8 cellular contexts compared by ENCODE assay signal in genomic region chr18:5630057-5630765, GRCh38.
DNase-seq lines count a peak whose midpoint lies in the region; ATAC-seq and TF ChIP-seq lines count a peak whose summit lies in the region.

No MANE protein-coding gene starts in this region.

- no peak for TF ChIP-seq CTCF in right lobe of liver (IDR thresholded peaks at IDR 0.05)

- H3K27me3 ChIP-seq in ACC112 (ENCODE audit: insufficient read depth, low read length) = peaks cover 72% of the 10 kb centered on the region
- H3K27me3 ChIP-seq in SJSA1 (replicated peaks) = peaks cover 72% of the 10 kb centered on the region
- H3K27me3 ChIP-seq in duodenal mucosa (ENCODE audit: control insufficient read depth in 1 of 2, insufficient read depth in 2 of 2, low read length in 2 of 2) = peaks cover 0 to 7% of the 10 kb centered on the region in 2 donors
- H3K27me3 ChIP-seq in right lobe of liver = no peaks in the 10 kb centered on the region
- peaks cover 12% of the 10 kb centered on the region for H3K27me3 ChIP-seq in effector memory CD4-positive, alpha-beta T cell (replicated peaks; ENCODE audit: control insufficient read depth, insufficient read depth, low read length, poor library complexity, severe bottlenecking)

- DNase-seq in SJSA1 (ENCODE audit: low read depth in 1 of 2, low spot score in 2 of 2) (no peak), right lobe of liver (peak; percentile 60 to 79 (median 77))
- peak; percentile 11 for DNase-seq in stimulated activated CD4-positive, alpha-beta T cell treated with anti-CD3 and anti-CD28 coated beads, Interleukin-4, amount 100 ng/mL, for 24 hours
- no peak for DNase-seq in effector memory CD4-positive, alpha-beta T cell

- H3K9me3 ChIP-seq in SJSA1 (replicated peaks) = peaks cover 4% of the 10 kb centered on the region; the same call in 1 of the 2 replicates
- no peaks in the 10 kb centered on the region for H3K9me3 ChIP-seq in duodenal mucosa (ENCODE audit: control insufficient read depth in 1 of 2, low read length in 2 of 2)
- H3K9me3 ChIP-seq in right lobe of liver = no peaks in the 10 kb centered on the region
- no peaks in the 10 kb centered on the region for H3K9me3 ChIP-seq in effector memory CD4-positive, alpha-beta T cell (ENCODE audit: control insufficient read depth, low read length)

- H3K9ac ChIP-seq in duodenal mucosa (ENCODE audit: low read depth in 1 of 2, low read length in 2 of 2) = peak overlapping the region; percentile 68 to 71

- 0% methylated on average over 30 of the region's 72 CpGs for WGBS in right lobe of liver (ENCODE audit: insufficient coverage, low coverage, low lambda C conversion rate, missing lambda C conversion rate)

- no peak for TF ChIP-seq POLR2A in right lobe of liver (IDR thresholded peaks at IDR 0.05)

- H3K79me2 ChIP-seq in ACC112 (ENCODE audit: control insufficient read depth, insufficient read depth, low read length, unreplicated experiment) = no peaks in the 10 kb centered on the region

- H2AFZ ChIP-seq in ACC112 (ENCODE audit: low read length, unreplicated experiment) = no peak overlapping the region

- H3K4me3 ChIP-seq in ACC112 (ENCODE audit: low read depth, low read length) (peak overlapping the region; percentile 77), SJSA1 (peak overlapping the region; percentile 41), duodenal mucosa (ENCODE audit: low read depth in 1 of 2, low read length in 2 of 2) (peak overlapping the region; percentile 77 to 79), right lobe of liver (peak overlapping the region; percentile 39 to 63 (median 53))
- no peak overlapping the region for H3K4me3 ChIP-seq in effector memory CD4-positive, alpha-beta T cell (ENCODE audit: insufficient read depth, low read depth, low read length, poor library complexity, severe bottlenecking)

- ATAC-seq in GM18858 (IDR thresholded peaks at IDR 0.05; ENCODE audit: unreplicated experiment) = peak; percentile 43
- peak; percentile 85 for ATAC-seq in HG03432 (IDR thresholded peaks at IDR 0.05; ENCODE audit: unreplicated experiment)
- ATAC-seq in right lobe of liver = peak; percentile 87 to 93 (median 91)

- no peak overlapping the region for H3K27ac ChIP-seq in ACC112 (ENCODE audit: low read depth, low read length)
- H3K27ac ChIP-seq in SJSA1 = no peak overlapping the region
- H3K27ac ChIP-seq in duodenal mucosa (ENCODE audit: low read depth, low read length) = peak overlapping the region; percentile 83
- no peak overlapping the region for H3K27ac ChIP-seq in right lobe of liver
- H3K27ac ChIP-seq in effector memory CD4-positive, alpha-beta T cell (ENCODE audit: insufficient read depth, low read length, poor library complexity, severe bottlenecking) = no peak overlapping the region

- H3K36me3 ChIP-seq in ACC112 (ENCODE audit: insufficient read depth, low read length) (no peaks in the 10 kb centered on the region), SJSA1 (no peaks in the 10 kb centered on the region), duodenal mucosa (ENCODE audit: control insufficient read depth in 1 of 2, insufficient read depth in 2 of 2, low read length in 2 of 2) (no peaks in the 10 kb centered on the region), right lobe of liver (no peaks in the 10 kb centered on the region)
- H3K36me3 ChIP-seq in effector memory CD4-positive, alpha-beta T cell (ENCODE audit: control insufficient read depth, insufficient read depth, low read length) = no peaks in the 10 kb centered on the region

- no peaks in the 10 kb centered on the region for H3K4me1 ChIP-seq in ACC112 (ENCODE audit: control insufficient read depth, insufficient read depth, low read length, unreplicated experiment)
- peaks cover 28% of the 10 kb centered on the region for H3K4me1 ChIP-seq in SJSA1 (replicated peaks)
- peaks cover 26 to 43% of the 10 kb centered on the region in 2 donors for H3K4me1 ChIP-seq in duodenal mucosa (ENCODE audit: control insufficient read depth in 1 of 2, insufficient read depth in 2 of 2, low read length in 2 of 2)
- peaks cover 0 to 14% (median 2%) of the 10 kb centered on the region in 4 donors for H3K4me1 ChIP-seq in right lobe of liver
- H3K4me1 ChIP-seq in effector memory CD4-positive, alpha-beta T cell (ENCODE audit: control insufficient read depth, insufficient read depth, low read length, poor library complexity, severe bottlenecking) = peaks cover 4% of the 10 kb centered on the region

- intact Hi-C loops in right lobe of liver (cut with DNase I) = no loop called here

Comparison
In these comparisons a context has a peak if more than half of its experiments do, and no peak if none do; other contexts are left out.
1. DNase-seq: peak in right lobe of liver (3 of 3) and stimulated activated CD4-positive, alpha-beta T cell treated with anti-CD3 and anti-CD28 coated beads, Interleukin-4, amount 100 ng/mL, for 24 hours (single experiment); none in SJSA1 (0 of 2) and effector memory CD4-positive, alpha-beta T cell (0 of 3).
2. Peak in every context shown above with its lines, with median percentiles within 50 percentile points of each other: ATAC-seq.